ENCODE assay signal across 11 cellular contexts in genomic region chr9:76905661-76905983, GRCh38. TPM values are rescaled to one million over a fixed set of nuclear protein-coding genes. Genes with fewer than 3 reads are reported as not detected.
DNase-seq lines count a peak whose midpoint lies in the region; ATAC-seq, FAIRE-seq and TF ChIP-seq lines count a peak whose summit lies in the region.
"Had no signal": no experiment of that assay in that cellular context is flagged by ENCODE, and none has a peak within 500 bp of the region (broad histone marks: within the 10 kb centered on the region; RNA-seq: fewer than 3 reads in every experiment).

No MANE protein-coding gene starts in this region.

- no peaks in the 10 kb centered on the region for H3K9me3 ChIP-seq in IMR-90 (ENCODE audit: control insufficient read depth, insufficient read depth, low read length)
- no peaks in the 10 kb centered on the region for H3K9me3 ChIP-seq in keratinocyte (ENCODE audit: control insufficient read depth, low read depth, low read length)
- peaks cover 0 to 9% (median 0%) of the 10 kb centered on the region in 4 donors for H3K9me3 ChIP-seq in stomach

- H3K27me3 ChIP-seq in IMR-90 (ENCODE audit: control insufficient read depth, insufficient read depth, low read length) (peaks cover 18% of the 10 kb centered on the region), keratinocyte (ENCODE audit: control insufficient read depth, extremely low read depth, insufficient read depth, low read length) (peaks cover 18% of the 10 kb centered on the region), stomach (peaks cover 4 to 45% (median 25%) of the 10 kb centered on the region in 3 donors)

- DNase-seq in IMR-90 (no peak), keratinocyte (ENCODE audit: low read depth, low spot score) (no peak), stomach (no peak), occipital lobe (lab: John Stamatoyannopoulos, UW) (no peak), medulla oblongata (ENCODE audit: extremely low spot score) (no peak)
- DNase-seq in activated CD4-positive, alpha-beta T cell treated with anti-CD3 and anti-CD28 coated beads, Interleukin-2, amount 10 ng/mL, durations not matched to agents 7 days and 5 days, result no peak

- in situ Hi-C loops in IMR-90 (cut with MboI; ENCODE audit: low sequenced_read_pairs), result loop anchor here (5.0 kb wide), 1 partner anchor 88 kb away; no protein-coding TSS in a partner anchor

- peak overlapping the region; percentile 93 for H3K4me2 ChIP-seq in IMR-90 (ENCODE audit: low read depth, low read length)
- H3K4me2 ChIP-seq in keratinocyte (ENCODE audit: control insufficient read depth, extremely low read depth, insufficient read depth, low read depth, low read length), result peak overlapping the region; percentile 89

- peaks cover 88% of the 10 kb centered on the region for H3K27me3 Mint-ChIP-seq in brain
- peaks cover 42% of the 10 kb centered on the region for H3K27me3 Mint-ChIP-seq in activated CD4-positive, alpha-beta T cell treated with anti-CD3 and anti-CD28 coated beads, Interleukin-2, amount 10 ng/mL, durations not matched to agents 7 days and 5 days

- H3K4me3 ChIP-seq in IMR-90 (ENCODE audit: insufficient read depth, low read depth, low read length) (peak overlapping the region; percentile 42), keratinocyte (ENCODE audit: control insufficient read depth in 2 of 3, extremely low read depth in 1 of 3, insufficient read depth in 2 of 3, low read depth in 1 of 3, low read length in 3 of 3) (peak overlapping the region; percentile 30 to 79 (median 67)), stomach (peak overlapping the region; percentile 51 to 60 (median 56))
- H3K4me3 ChIP-seq: GM12878 had no signal

- H3K23ac ChIP-seq in IMR-90 (ENCODE audit: low read depth, low read length), result no peak overlapping the region

- H4K5ac ChIP-seq in IMR-90 (ENCODE audit: low read depth, low read length), result no peak overlapping the region

- H3K36me3 ChIP-seq in IMR-90 (ENCODE audit: control insufficient read depth, insufficient read depth, low read length) (no peaks in the 10 kb centered on the region), keratinocyte (ENCODE audit: control insufficient read depth in 2 of 2, extremely low read depth in 1 of 2, insufficient read depth in 2 of 2, low read length in 2 of 2) (no peaks in the 10 kb centered on the region), stomach (no peaks in the 10 kb centered on the region)

- POLR2A ChIA-PET in IMR-90 (lab: Charles Lee; ENCODE audit: unreplicated experiment), result no interaction called here
- POLR2A ChIA-PET in activated CD4-positive, alpha-beta T cell treated with anti-CD3 and anti-CD28 coated beads, Interleukin-2, amount 10 ng/mL, durations not matched to agents 7 days and 5 days (lab: Charles Lee), result no interaction called here

- no peak overlapping the region for H4K91ac ChIP-seq in IMR-90 (ENCODE audit: insufficient read depth, low read depth, low read length)

- H3K9ac ChIP-seq in IMR-90 (ENCODE audit: low read depth, low read length) (peak overlapping the region; percentile 24), keratinocyte (ENCODE audit: control insufficient read depth, extremely low read depth, insufficient read depth, low read length) (no peak overlapping the region)

- H3K4me1 ChIP-seq in IMR-90 (ENCODE audit: control insufficient read depth, insufficient read depth, low read length) (peaks cover 2% of the 10 kb centered on the region; the same call in 1 of the 2 replicates), keratinocyte (ENCODE audit: control insufficient read depth, extremely low read depth, insufficient read depth, low read length) (peaks cover 9% of the 10 kb centered on the region), stomach (peaks cover 13 to 22% (median 19%) of the 10 kb centered on the region in 4 donors)

- H3K4me3 Mint-ChIP-seq in brain, result peak overlapping the region; percentile 87 to 93 (median 89)
- no peak overlapping the region for H3K4me3 Mint-ChIP-seq in activated CD4-positive, alpha-beta T cell treated with anti-CD3 and anti-CD28 coated beads, Interleukin-2, amount 10 ng/mL, durations not matched to agents 7 days and 5 days
- H3K4me3 Mint-ChIP-seq: T-helper 1 cell treated with Interleukin-12 subunit alpha and Interleukin-12 subunit beta and Interleukin-4 antibody, amounts not matched to agents 30 μg/mL and 1 μg/mL, for 36 hours had no signal

- no peak; the same call in 1 of the 2 replicates for ATAC-seq in IMR-90 (ENCODE audit: low read depth)
- no peak for ATAC-seq in GM21423 (IDR thresholded peaks at IDR 0.05; ENCODE audit: unreplicated experiment)

- no peak overlapping the region for H2BK15ac ChIP-seq in IMR-90 (ENCODE audit: low read depth, low read length)

- WGBS in IMR-90 (ENCODE audit: extremely low coverage in 2 of 2, insufficient read length in 1 of 2), 2 experiments, result 11% methylated on average over 6 of the region's 13 CpGs; no CpG with 5 or more reads in 1 of the 2 experiments
- WGBS in stomach, 5 donors, result 7 to 14% (median 10%) methylated on average over 13 of the region's 13 CpGs

- no peak overlapping the region for H3K18ac ChIP-seq in IMR-90 (ENCODE audit: low read depth, low read length)

- TF ChIP-seq RAD21 in IMR-90 (IDR thresholded peaks at IDR 0.05; ENCODE audit: low read length), result no peak

- no peak overlapping the region for H3K14ac ChIP-seq in IMR-90 (replicated peaks; ENCODE audit: low read depth, low read length)

- H4K20me1 ChIP-seq in IMR-90 (ENCODE audit: insufficient read depth, low read length), result no peaks in the 10 kb centered on the region
- no peaks in the 10 kb centered on the region for H4K20me1 ChIP-seq in keratinocyte (ENCODE audit: control insufficient read depth, extremely low read depth, insufficient read depth, low read length)

- H3K79me2 ChIP-seq in keratinocyte (ENCODE audit: control insufficient read depth, insufficient read depth, low read length), result no peaks in the 10 kb centered on the region

- H3K4ac ChIP-seq in IMR-90 (ENCODE audit: low read depth, low read length), result no peak overlapping the region

- no peaks in the 10 kb centered on the region for H3K79me1 ChIP-seq in IMR-90 (ENCODE audit: low read depth in 1 of 2, low read length in 2 of 2)

- H3K27ac ChIP-seq in IMR-90 (ENCODE audit: insufficient read depth, low read length), result no peak overlapping the region
- no peak overlapping the region for H3K27ac ChIP-seq in keratinocyte (ENCODE audit: control insufficient read depth, insufficient read depth, low read length)
- H3K27ac ChIP-seq in stomach, result peak overlapping the region in 3 of 5 donors; percentile 64 to 88 (median 72)

- peaks cover 6% of the 10 kb centered on the region; the same call in 1 of the 2 replicates for H3K9me1 ChIP-seq in IMR-90 (ENCODE audit: insufficient read depth, low read length)
- no peaks in the 10 kb centered on the region for H3K9me1 ChIP-seq in keratinocyte (ENCODE audit: control insufficient read depth, extremely low read depth, insufficient read depth, low read length)

- intact Hi-C loops in IMR-90 (cut with micrococcal nuclease), result no loop called here
- intact Hi-C loops in stomach (cut with DNase I; ENCODE audit: low total_unique reads), result no loop called here

- dilution Hi-C loops in IMR-90 (cut with HindIII; ENCODE audit: low sequenced_read_pairs, unreplicated experiment), result no loop called here
- dilution Hi-C loops in keratinocyte (cut with MboI; ENCODE audit: extremely low pct_ligation_motif_present, low sequenced_read_pairs), result no loop called here

- CTCF ChIA-PET in IMR-90 (lab: Yijun Ruan, JAX), result interaction anchor here (0.8 kb wide), 1 partner anchor 89 kb away, joined by 3 read pairs; no protein-coding TSS in a partner anchor
- CTCF ChIA-PET in activated CD4-positive, alpha-beta T cell treated with anti-CD3 and anti-CD28 coated beads, Interleukin-2, amount 10 ng/mL, durations not matched to agents 7 days and 5 days (lab: Charles Lee), result no interaction called here

- no peak overlapping the region for H2AK9ac ChIP-seq in IMR-90 (replicated peaks; ENCODE audit: low read depth, low read length, poor library complexity)

- no peak overlapping the region for H2AK5ac ChIP-seq in IMR-90 (ENCODE audit: low read depth, low read length)

- H2BK5ac ChIP-seq in IMR-90 (ENCODE audit: low read depth, low read length, poor library complexity, severe bottlenecking), result no peak overlapping the region

- H3K4me1 Mint-ChIP-seq in brain, result peaks cover 24% of the 10 kb centered on the region
- no peaks in the 10 kb centered on the region for H3K4me1 Mint-ChIP-seq in activated CD4-positive, alpha-beta T cell treated with anti-CD3 and anti-CD28 coated beads, Interleukin-2, amount 10 ng/mL, durations not matched to agents 7 days and 5 days

- no peak overlapping the region for H3K56ac ChIP-seq in IMR-90 (ENCODE audit: extremely low read depth, insufficient read depth, low read length)

- TF ChIP-seq EP300 in stomach (IDR thresholded peaks at IDR 0.05), result no peak

- H3K27ac Mint-ChIP-seq in brain, result peak overlapping the region in 1 of 5 experiments; percentile 21
- no peak overlapping the region for H3K27ac Mint-ChIP-seq in activated CD4-positive, alpha-beta T cell treated with anti-CD3 and anti-CD28 coated beads, Interleukin-2, amount 10 ng/mL, durations not matched to agents 7 days and 5 days
- H3K27ac Mint-ChIP-seq: activated naive CD4-positive, alpha-beta T cell treated with anti-CD3 and anti-CD28 coated beads, Interleukin-2, amount 50 U/mL, for 72 hours; T-helper 1 cell treated with Interleukin-12 subunit alpha and Interleukin-12 subunit beta and Interleukin-4 antibody, amounts not matched to agents 30 μg/mL and 1 μg/mL, for 36 hours had no signal

- peak overlapping the region; percentile 80 for H2AFZ ChIP-seq in IMR-90 (replicated peaks; ENCODE audit: low read length, poor library complexity)
- H2AFZ ChIP-seq in keratinocyte (ENCODE audit: control insufficient read depth, low read length), result peak overlapping the region; percentile 42

- no peak for TF ChIP-seq CTCF in IMR-90 (conservative IDR thresholded peaks at IDR 0.05; ENCODE audit: low read depth, low read length)
- no peak for TF ChIP-seq CTCF in brain (conservative IDR thresholded peaks at IDR 0.05)
- no peak for TF ChIP-seq CTCF in keratinocyte (optimal IDR thresholded peaks at IDR 0.05 in 1 of 3, IDR thresholded peaks at IDR 0.05 in 1 of 3, conservative IDR thresholded peaks at IDR 0.05 in 1 of 3; ENCODE audit: extremely low read depth in 1 of 3, insufficient read depth in 2 of 3, low read length in 3 of 3)
- TF ChIP-seq CTCF in stomach (IDR thresholded peaks at IDR 0.05), result no peak

- no peak for FAIRE-seq in keratinocyte (lab: Jason Lieb, UNC)
- FAIRE-seq: GM12878 had no signal

- no peaks in the 10 kb centered on the region for H3K36me3 Mint-ChIP-seq in brain
- H3K36me3 Mint-ChIP-seq in activated CD4-positive, alpha-beta T cell treated with anti-CD3 and anti-CD28 coated beads, Interleukin-2, amount 10 ng/mL, durations not matched to agents 7 days and 5 days (ENCODE audit: low read depth), result peaks cover 1% of the 10 kb centered on the region

- TF ChIP-seq POLR2A in IMR-90 (IDR thresholded peaks at IDR 0.05; ENCODE audit: low read depth, low read length) (no peak), stomach (IDR thresholded peaks at IDR 0.05) (no peak)

- BruUV-seq in IMR-90 (replicated peaks; lab: Mats Ljungman, UMichigan), result no TSS peak

- H4K8ac ChIP-seq in IMR-90 (ENCODE audit: low read depth in 2 of 2, low read length in 2 of 2), result no peak overlapping the region

- H3K9me3 Mint-ChIP-seq in brain, result peaks cover 0 to 5% (median 0%) of the 10 kb centered on the region in 5 experiments
- no peaks in the 10 kb centered on the region for H3K9me3 Mint-ChIP-seq in activated CD4-positive, alpha-beta T cell treated with anti-CD3 and anti-CD28 coated beads, Interleukin-2, amount 10 ng/mL, durations not matched to agents 7 days and 5 days
- H3K9me3 Mint-ChIP-seq: activated naive CD4-positive, alpha-beta T cell treated with anti-CD3 and anti-CD28 coated beads, Interleukin-2, amount 50 U/mL, for 72 hours; T-helper 1 cell treated with Interleukin-12 subunit alpha and Interleukin-12 subunit beta and Interleukin-4 antibody, amounts not matched to agents 30 μg/mL and 1 μg/mL, for 36 hours had no signal

- H2BK120ac ChIP-seq in IMR-90 (ENCODE audit: low read depth, low read length), result no peak overlapping the region

- no peak overlapping the region for H2BK20ac ChIP-seq in IMR-90 (ENCODE audit: low read depth, low read length)

RNA-seq across cellular contexts. Expression of gene PRUNE2, which starts 0.3 kb away (rescaled TPM):
- total RNA-seq in IMR-90 (2012; rRNA removed) (1.4 and 1.6 TPM in 2 replicates), stomach (100 to 1,000 TPM in 3 of 5 donors, 10 to 100 TPM in 2; 35.6 to 311 (median 119) TPM), occipital lobe (13.4 TPM)
- polyA plus RNA-seq in IMR-90 (2012; rRNA removed) (0.40 and 0.70 TPM in 2 replicates), brain (ENCODE audit: insufficient read depth, low read depth, low replicate concordance) (34.8 TPM), keratinocyte (0.22 to 0.41 TPM (median 0.26 TPM) in 3 replicates), stomach (10 to 100 TPM in 1 of 3 donors, 1 to 10 TPM in 2; 2.6 to 65.0 (median 4.7) TPM)
- 0.11 and 0.36 TPM in 2 replicates for polyA plus RNA-seq in IMR-90 (2012; cell fraction: cytosol; rRNA removed)
- 0.14 and 0.77 TPM in 2 replicates for polyA plus RNA-seq in IMR-90 (2012; cell fraction: nucleus; rRNA removed; ENCODE audit: low replicate concordance)
- polyA plus RNA-seq in keratinocyte (2011; ENCODE audit: low read depth), result not detected
- 0.56 and 0.80 TPM in 2 replicates for polyA plus RNA-seq in keratinocyte (2011; cell fraction: cytosol; rRNA removed)
- 0.83 and 1.2 TPM in 2 replicates for polyA plus RNA-seq in keratinocyte (2011; cell fraction: nucleus; rRNA removed)
- 0.45 and 0.54 TPM in 2 replicates for polyA plus RNA-seq in keratinocyte (2012; ENCODE audit: low replicate concordance)
- 0.39 to 2.4 TPM (median 1.0 TPM) in 3 replicates for polyA minus RNA-seq in keratinocyte
- polyA minus RNA-seq in keratinocyte (2011; cell fraction: cytosol; rRNA and poly(A)+ RNA removed), result 1.2 TPM
- 0.63 and 2.2 TPM in 2 replicates for polyA minus RNA-seq in keratinocyte (2011; cell fraction: nucleus; rRNA and poly(A)+ RNA removed)
- under 1 TPM; 0.23 to 0.42 TPM for total RNA-seq in activated CD4-positive, alpha-beta T cell treated with anti-CD3 and anti-CD28 coated beads, Interleukin-2, amount 10 ng/mL, durations not matched to agents 7 days and 5 days

Comparison
In these comparisons a context has a peak if more than half of its experiments do, and no peak if none do; other contexts are left out.
1. H3K27ac ChIP-seq: peak in stomach (3 of 5); none in IMR-90 (single experiment) and keratinocyte (single experiment).
2. Peak in every context shown above with its lines, with median percentiles within 50 percentile points of each other: H3K4me3 ChIP-seq.